Comparison of ENCODE assay signal across 8 cellular contexts in genomic region chr4:81069706-81070331, GRCh38. TPM values are rescaled to one million over a fixed set of nuclear protein-coding genes. Genes with fewer than 3 reads are reported as not detected.
DNase-seq lines count a peak whose midpoint lies in the region; TF ChIP-seq lines count a peak whose summit lies in the region.

No MANE protein-coding gene starts in this region.

- H3K36me3 ChIP-seq in H7 (replicated peaks; ENCODE audit: control insufficient read depth, insufficient read depth, low read length), result no peaks in the 10 kb centered on the region

- DNase-seq in GM04503 (ENCODE audit: low read depth) (peak; percentile 51), H7 (peak; percentile 32), LNCaP clone FGC (ENCODE audit: low read depth) (peak; percentile 83), RKO (ENCODE audit: low spot score) (peak; percentile 85), activated T-helper 1 cell treated with Interleukin-2 at 50 U/mL for 16 hours (ENCODE audit: low read depth) (peak; percentile 3), fibroblast of villous mesenchyme (ENCODE audit: low read depth) (peak; percentile 86), occipital lobe (lab: John Stamatoyannopoulos, UW) (peak; percentile 62), type B pancreatic cell (ENCODE audit: extremely low spot score, unreplicated experiment) (peak; percentile 71)

- no peak overlapping the region for H3K4me3 ChIP-seq in H7 (ENCODE audit: insufficient read depth, low read depth, low read length)
- no peak overlapping the region for H3K4me3 ChIP-seq in LNCaP clone FGC (ENCODE audit: low read depth, low read length)
- no peak overlapping the region for H3K4me3 ChIP-seq in fibroblast of villous mesenchyme (ENCODE audit: low read depth, low read length)

- no peak overlapping the region for H3K27ac Mint-ChIP-seq in type B pancreatic cell

- H3K27me3 Mint-ChIP-seq in type B pancreatic cell, result peaks cover 18% of the 10 kb centered on the region

- H3K27me3 ChIP-seq in H7 (ENCODE audit: control insufficient read depth, insufficient read depth, low read length), result no peaks in the 10 kb centered on the region

- H3K36me3 Mint-ChIP-seq in type B pancreatic cell, result no peaks in the 10 kb centered on the region

- H3K9me3 Mint-ChIP-seq in type B pancreatic cell, result no peaks in the 10 kb centered on the region

- TF ChIP-seq CTCF in LNCaP clone FGC (IDR thresholded peaks at IDR 0.05; ENCODE audit: control insufficient read depth, extremely low read depth, insufficient read depth) (peak; percentile 96), fibroblast of villous mesenchyme (IDR thresholded peaks at IDR 0.05; ENCODE audit: insufficient read depth, low read depth, low read length) (peak; percentile 95), type B pancreatic cell (conservative IDR thresholded peaks at IDR 0.05) (peak; percentile 97)

- H3K4me1 Mint-ChIP-seq in type B pancreatic cell (ENCODE audit: unreplicated experiment), result peaks cover 9% of the 10 kb centered on the region

- no peak overlapping the region for H3K4me3 Mint-ChIP-seq in type B pancreatic cell

RNA-seq across cellular contexts. Expression of gene BMP3, which starts 39.3 kb away (rescaled TPM):
- 0.07 and 0.10 TPM in 2 replicates for total RNA-seq in H7 (2014; rRNA removed; shearing (Covaris generic))
- under 0.01 TPM in 1 of 2 replicates, not detected in the other for total RNA-seq in fibroblast of villous mesenchyme
- total RNA-seq in occipital lobe, result 6.2 TPM
- 5.5 and 10.7 TPM in 2 replicates for total RNA-seq in type B pancreatic cell (ENCODE audit: low replicate concordance)

Comparison
In these comparisons a context has a peak if more than half of its experiments do, and no peak if none do; other contexts are left out.
1. DNase-seq: peak in every context shown above with its lines; median percentile 86 in fibroblast of villous mesenchyme; 85 in RKO; 83 in LNCaP clone FGC; 71 in type B pancreatic cell; 62 in occipital lobe; 51 in GM04503; 32 in H7; 3 in activated T-helper 1 cell treated with Interleukin-2 at 50 U/mL for 16 hours.